ENCODE assay signal across 1 cellular context in the genomic region with DNA sequence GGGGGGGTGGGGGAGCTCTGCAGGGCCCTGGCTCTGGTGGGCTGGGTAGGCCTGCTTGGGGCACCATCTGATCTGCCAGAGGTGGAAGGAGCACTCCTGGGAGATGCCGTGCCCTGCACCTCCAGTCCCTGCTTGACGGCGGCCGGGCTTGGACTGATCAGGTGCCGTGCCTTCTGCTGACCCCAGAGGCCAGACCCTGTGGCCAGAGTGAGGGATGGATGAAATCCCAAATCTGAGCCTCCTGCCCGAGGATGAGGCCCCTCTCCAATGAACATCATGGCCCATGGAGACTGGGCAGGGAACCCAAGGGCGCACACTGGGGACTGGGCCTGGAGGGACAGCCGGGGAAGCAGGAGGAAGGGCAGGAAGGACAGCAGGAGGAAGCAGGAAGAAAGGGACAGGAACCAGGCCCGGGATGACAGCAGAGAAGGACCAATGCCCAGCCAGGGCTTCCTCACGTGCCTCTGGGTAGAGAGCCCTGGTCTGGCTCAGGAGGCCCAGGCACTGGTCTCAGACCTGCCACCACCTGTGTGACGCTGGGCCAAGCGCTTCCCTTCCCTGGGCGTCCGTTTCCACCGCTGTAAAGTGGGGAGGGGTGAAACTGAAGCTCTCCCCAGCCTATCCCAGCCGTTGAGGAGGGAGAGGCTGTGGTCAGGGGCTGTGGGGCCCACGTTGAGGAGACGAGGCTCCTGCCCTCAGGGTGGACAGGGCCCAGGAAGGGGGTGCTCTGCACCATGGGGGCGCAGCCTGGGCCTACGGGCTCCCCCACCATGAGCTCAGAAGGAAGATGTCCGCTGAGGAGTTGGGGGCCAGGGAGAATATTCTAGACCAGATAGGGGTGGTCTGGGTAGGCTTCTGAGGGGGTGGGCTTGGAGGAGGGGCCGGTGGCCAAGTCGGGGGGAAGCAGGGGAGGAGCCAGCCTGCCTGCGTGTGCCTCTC.
TF ChIP-seq lines count a peak whose summit lies in the region.

No MANE protein-coding gene starts in this region.

TF ChIP-seq in SK-N-SH treated with all-trans-retinoic acid at 6 μM for 48 hours, 23 proteins besides CTCF, POLR2A, EP300 and RAD21 (continued from another document):
- TF ChIP-seq, protein P1, sequence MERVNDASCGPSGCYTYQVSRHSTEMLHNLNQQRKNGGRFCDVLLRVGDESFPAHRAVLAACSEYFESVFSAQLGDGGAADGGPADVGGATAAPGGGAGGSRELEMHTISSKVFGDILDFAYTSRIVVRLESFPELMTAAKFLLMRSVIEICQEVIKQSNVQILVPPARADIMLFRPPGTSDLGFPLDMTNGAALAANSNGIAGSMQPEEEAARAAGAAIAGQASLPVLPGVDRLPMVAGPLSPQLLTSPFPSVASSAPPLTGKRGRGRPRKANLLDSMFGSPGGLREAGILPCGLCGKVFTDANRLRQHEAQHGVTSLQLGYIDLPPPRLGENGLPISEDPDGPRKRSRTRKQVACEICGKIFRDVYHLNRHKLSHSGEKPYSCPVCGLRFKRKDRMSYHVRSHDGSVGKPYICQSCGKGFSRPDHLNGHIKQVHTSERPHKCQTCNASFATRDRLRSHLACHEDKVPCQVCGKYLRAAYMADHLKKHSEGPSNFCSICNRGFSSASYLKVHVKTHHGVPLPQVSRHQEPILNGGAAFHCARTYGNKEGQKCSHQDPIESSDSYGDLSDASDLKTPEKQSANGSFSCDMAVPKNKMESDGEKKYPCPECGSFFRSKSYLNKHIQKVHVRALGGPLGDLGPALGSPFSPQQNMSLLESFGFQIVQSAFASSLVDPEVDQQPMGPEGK (CRISPR knock-in tag; IDR thresholded peaks at IDR 0.05; ENCODE audit: borderline replicate concordance) = no peak
- TF ChIP-seq ISL1 (CRISPR knock-in tag; IDR thresholded peaks at IDR 0.05) (no peak), ESRRG (CRISPR knock-in tag; IDR thresholded peaks at IDR 0.05) (no peak), ZC3H10 (CRISPR knock-in tag; IDR thresholded peaks at IDR 0.05) (no peak), PPARA (CRISPR knock-in tag; IDR thresholded peaks at IDR 0.05; ENCODE audit: borderline replicate concordance) (no peak), TOX (CRISPR knock-in tag; IDR thresholded peaks at IDR 0.05; ENCODE audit: borderline replicate concordance) (no peak), RARB (CRISPR knock-in tag; IDR thresholded peaks at IDR 0.05) (no peak)
- TF ChIP-seq, protein P2, sequence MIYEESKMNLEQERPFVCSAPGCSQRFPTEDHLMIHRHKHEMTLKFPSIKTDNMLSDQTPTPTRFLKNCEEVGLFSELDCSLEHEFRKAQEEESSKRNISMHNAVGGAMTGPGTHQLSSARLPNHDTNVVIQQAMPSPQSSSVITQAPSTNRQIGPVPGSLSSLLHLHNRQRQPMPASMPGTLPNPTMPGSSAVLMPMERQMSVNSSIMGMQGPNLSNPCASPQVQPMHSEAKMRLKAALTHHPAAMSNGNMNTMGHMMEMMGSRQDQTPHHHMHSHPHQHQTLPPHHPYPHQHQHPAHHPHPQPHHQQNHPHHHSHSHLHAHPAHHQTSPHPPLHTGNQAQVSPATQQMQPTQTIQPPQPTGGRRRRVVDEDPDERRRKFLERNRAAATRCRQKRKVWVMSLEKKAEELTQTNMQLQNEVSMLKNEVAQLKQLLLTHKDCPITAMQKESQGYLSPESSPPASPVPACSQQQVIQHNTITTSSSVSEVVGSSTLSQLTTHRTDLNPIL (CRISPR knock-in tag; IDR thresholded peaks at IDR 0.05; ENCODE audit: low read depth) = no peak
